ENCODE assay signal across 13 cellular contexts in genomic region chrX:53190363-53190960, GRCh38. TPM values are rescaled to one million over a fixed set of nuclear protein-coding genes. Genes with fewer than 3 reads are reported as not detected.
DNase-seq lines count a peak whose midpoint lies in the region; ATAC-seq and TF ChIP-seq lines count a peak whose summit lies in the region.
"Had no signal": no experiment of that assay in that cellular context is flagged by ENCODE, and none has a peak within 500 bp of the region (broad histone marks: within the 10 kb centered on the region; RNA-seq: fewer than 3 reads in every experiment).

No MANE protein-coding gene starts in this region.

- no peaks in the 10 kb centered on the region for H3K27me3 Mint-ChIP-seq in activated T-cell treated with anti-CD3 and anti-CD28 coated beads, Interleukin-2, amount 50 U/mL, for 4 hours (ENCODE audit: low read depth)

- no peak overlapping the region for H3K4me2 ChIP-seq in OCI-LY3 (ENCODE audit: low read length)

- H3K9me3 ChIP-seq in cardiac muscle cell (ENCODE audit: low read depth) (no peaks in the 10 kb centered on the region), right atrium auricular region (no peaks in the 10 kb centered on the region), OCI-LY3 (ENCODE audit: insufficient read depth, low read length) (no peaks in the 10 kb centered on the region)
- H3K9me3 ChIP-seq: colonic mucosa had no signal

- peaks cover 20% of the 10 kb centered on the region for H3K36me3 ChIP-seq in cardiac muscle cell
- H3K36me3 ChIP-seq in right atrium auricular region: peaks cover 35% of the 10 kb centered on the region
- peaks cover 7% of the 10 kb centered on the region for H3K36me3 ChIP-seq in OCI-LY3 (replicated peaks; ENCODE audit: low read depth, low read length)

- no peaks in the 10 kb centered on the region for H3K27me3 ChIP-seq in cardiac muscle cell
- H3K27me3 ChIP-seq in right atrium auricular region: no peaks in the 10 kb centered on the region
- no peaks in the 10 kb centered on the region for H3K27me3 ChIP-seq in OCI-LY3 (ENCODE audit: low read depth, low read length)
- H3K27me3 ChIP-seq: colonic mucosa had no signal

- H3K9ac ChIP-seq in OCI-LY3 (ENCODE audit: low read length): no peak overlapping the region

- H3K4me3 ChIP-seq in cardiac muscle cell (no peak overlapping the region), right atrium auricular region (no peak overlapping the region), OCI-LY3 (ENCODE audit: low read length) (no peak overlapping the region), epithelial cell of proximal tubule (ENCODE audit: low read depth, low read length) (no peak overlapping the region)
- H3K4me3 ChIP-seq: colonic mucosa had no signal

- no peak overlapping the region for H3K4me3 Mint-ChIP-seq in activated T-cell treated with anti-CD3 and anti-CD28 coated beads, Interleukin-2, amount 50 U/mL, for 4 hours
- H3K4me3 Mint-ChIP-seq: CD14-positive monocyte had no signal

- H3K27ac ChIP-seq in cardiac muscle cell (peak overlapping the region; percentile 63), right atrium auricular region (no peak overlapping the region), OCI-LY3 (ENCODE audit: low read length) (no peak overlapping the region)
- H3K27ac ChIP-seq: colonic mucosa had no signal

- H3K4me1 ChIP-seq in cardiac muscle cell (ENCODE audit: low read depth) (no peaks in the 10 kb centered on the region), right atrium auricular region (no peaks in the 10 kb centered on the region), OCI-LY3 (ENCODE audit: low read length) (peaks cover 20% of the 10 kb centered on the region)
- H3K4me1 ChIP-seq: colonic mucosa had no signal

- TF ChIP-seq CTCF in cardiac muscle cell (IDR thresholded peaks at IDR 0.05; ENCODE audit: low read depth, low read length): no peak
- no peak for TF ChIP-seq CTCF in right atrium auricular region (IDR thresholded peaks at IDR 0.05)
- TF ChIP-seq CTCF in OCI-LY3 (IDR thresholded peaks at IDR 0.05; ENCODE audit: low read depth, low read length): peak; percentile 33
- peak; percentile 24 for TF ChIP-seq CTCF in epithelial cell of proximal tubule (conservative IDR thresholded peaks at IDR 0.05; ENCODE audit: low read depth, low read length)

- peaks cover 13% of the 10 kb centered on the region for H3K4me1 Mint-ChIP-seq in activated T-cell treated with anti-CD3 and anti-CD28 coated beads, Interleukin-2, amount 50 U/mL, for 4 hours (ENCODE audit: low read depth)
- H3K4me1 Mint-ChIP-seq: CD14-positive monocyte had no signal

- DNase-seq in cardiac muscle cell (ENCODE audit: low read depth in 1 of 2, low spot score in 1 of 2) (peak in 1 of 2 donors; percentile 32), right atrium auricular region (ENCODE audit: low spot score) (no peak), epithelial cell of proximal tubule (ENCODE audit: low read depth) (no peak), NCI-H2196 (lab: John Stamatoyannopoulos, UW; ENCODE audit: unreplicated experiment) (no peak), globus pallidus (ENCODE audit: low spot score) (no peak), medulla oblongata (ENCODE audit: extremely low spot score) (no peak)
- DNase-seq in activated T-cell treated with anti-CD3 and anti-CD28 coated beads, Interleukin-2, amount 50 U/mL, for 4 hours: no peak
- DNase-seq: colonic mucosa; NCI-H2171; stimulated activated CD4-positive, alpha-beta T cell treated with anti-CD3 and anti-CD28 coated beads, Interleukin-1b, Interleukin-23, amount 100 ng/mL, for 48 hours; T-helper 9 cell had no signal

- H2AFZ ChIP-seq in OCI-LY3 (ENCODE audit: low read depth, low read length): no peak overlapping the region

- H3K9me3 Mint-ChIP-seq in activated T-cell treated with anti-CD3 and anti-CD28 coated beads, Interleukin-2, amount 50 U/mL, for 4 hours: no peaks in the 10 kb centered on the region
- H3K9me3 Mint-ChIP-seq: CD14-positive monocyte had no signal

- peaks cover 1% of the 10 kb centered on the region for H3K36me3 Mint-ChIP-seq in activated T-cell treated with anti-CD3 and anti-CD28 coated beads, Interleukin-2, amount 50 U/mL, for 4 hours (ENCODE audit: insufficient read depth)

- H3K79me2 ChIP-seq in OCI-LY3 (ENCODE audit: low read length): no peaks in the 10 kb centered on the region

- no peak for ATAC-seq in activated T-cell treated with anti-CD3 and anti-CD28 coated beads, Interleukin-2, amount 50 U/mL, for 4 hours

- H4K20me1 ChIP-seq in OCI-LY3 (ENCODE audit: insufficient read depth, low read length): no peaks in the 10 kb centered on the region

RNA-seq across cellular contexts. Expression of gene KDM5C, which starts 34.5 kb away (rescaled TPM):
- 185 and 187 TPM in 2 replicates for total RNA-seq in cardiac muscle cell
- 83.0 and 97.6 TPM in 2 replicates for polyA plus RNA-seq in cardiac muscle cell
- 10 to 100 TPM; 48.7 to 50.4 TPM for total RNA-seq in right atrium auricular region
- total RNA-seq in epithelial cell of proximal tubule: 39.2 and 60.0 TPM in 2 replicates
- 100 to 1,000 TPM in 2 of 3 donors, 10 to 100 TPM in 1; 91.7 to 149 (median 115) TPM for total RNA-seq in activated T-cell treated with anti-CD3 and anti-CD28 coated beads, Interleukin-2, amount 50 U/mL, for 4 hours

Comparison
In these comparisons a context has a peak if more than half of its experiments do, and no peak if none do; other contexts are left out.
1. CTCF ChIP-seq: peak in OCI-LY3 (single experiment) and epithelial cell of proximal tubule (single experiment); none in cardiac muscle cell (single experiment) and right atrium auricular region (0 of 2).